ENCODE assay signal across 8 cellular contexts in genomic region chr2:175414872-175415487, GRCh38.
DNase-seq lines count a peak whose midpoint lies in the region; ATAC-seq and TF ChIP-seq lines count a peak whose summit lies in the region.

No MANE protein-coding gene starts in this region.

- H3K9me3 ChIP-seq in iPS DF 6.9 (ENCODE audit: control insufficient read depth, insufficient read depth, low read length) (no peaks in the 10 kb centered on the region), T-helper 17 cell (ENCODE audit: control insufficient read depth, low read length, poor library complexity, severe bottlenecking) (no peaks in the 10 kb centered on the region)
- H3K9me3 ChIP-seq in effector memory CD4-positive, alpha-beta T cell (ENCODE audit: control insufficient read depth, low read length), result no peaks in the 10 kb centered on the region

- H3K27ac Mint-ChIP-seq in T-helper 17 cell, result no peak overlapping the region

- peak; percentile 64 for DNase-seq in D341Med (ENCODE audit: low spot score)
- peak; percentile 81 for DNase-seq in H4 (ENCODE audit: low spot score)
- DNase-seq in NCI-H2227 treated with DMSO at 0.1 percent for 48 hours (lab: John Stamatoyannopoulos, UW), result peak; percentile 71
- peak; percentile 54 for DNase-seq in astrocyte of the cerebellum (ENCODE audit: low read depth)
- DNase-seq in iPS DF 6.9 (ENCODE audit: low read depth, low spot score), result peak; percentile 31
- DNase-seq in superior temporal gyrus (ENCODE audit: extremely low spot score), result peak; percentile 23
- no peak for DNase-seq in T-helper 17 cell
- DNase-seq in effector memory CD4-positive, alpha-beta T cell, result no peak

- no peak overlapping the region for H3K4me3 Mint-ChIP-seq in T-helper 17 cell

- H3K27me3 Mint-ChIP-seq in T-helper 17 cell, result peaks cover 1% of the 10 kb centered on the region

- peak; percentile 76 for TF ChIP-seq CTCF in astrocyte of the cerebellum (IDR thresholded peaks at IDR 0.05; ENCODE audit: low read depth, low read length, missing control alignments)

- H3K4me1 Mint-ChIP-seq in T-helper 17 cell, result peaks cover 3% of the 10 kb centered on the region

- in situ Hi-C loops in astrocyte of the cerebellum (cut with HindIII; ENCODE audit: low sequenced_read_pairs), result no loop called here

- H3K27ac ChIP-seq in iPS DF 6.9 (ENCODE audit: low read length), result no peak overlapping the region
- H3K27ac ChIP-seq in effector memory CD4-positive, alpha-beta T cell (ENCODE audit: insufficient read depth, low read length, poor library complexity, severe bottlenecking), result no peak overlapping the region

- no peaks in the 10 kb centered on the region for H3K4me1 ChIP-seq in iPS DF 6.9 (ENCODE audit: control insufficient read depth, insufficient read depth, low read length)
- H3K4me1 ChIP-seq in effector memory CD4-positive, alpha-beta T cell (ENCODE audit: control insufficient read depth, insufficient read depth, low read length, poor library complexity, severe bottlenecking), result no peaks in the 10 kb centered on the region

- WGBS in iPS DF 6.9 (ENCODE audit: insufficient coverage, insufficient read length), result no CpG with 5 or more reads among the region's 3 CpGs

- ATAC-seq in T-helper 17 cell, result no peak

- H3K27me3 ChIP-seq in iPS DF 6.9 (ENCODE audit: control insufficient read depth, insufficient read depth, low read length), result no peaks in the 10 kb centered on the region
- no peaks in the 10 kb centered on the region for H3K27me3 ChIP-seq in effector memory CD4-positive, alpha-beta T cell (replicated peaks; ENCODE audit: control insufficient read depth, insufficient read depth, low read length, poor library complexity, severe bottlenecking)

- H3K4me3 ChIP-seq in astrocyte of the cerebellum (ENCODE audit: low read depth, low read length) (no peak overlapping the region), iPS DF 6.9 (ENCODE audit: low read length) (no peak overlapping the region)
- H3K4me3 ChIP-seq in effector memory CD4-positive, alpha-beta T cell (ENCODE audit: insufficient read depth, low read depth, low read length, poor library complexity, severe bottlenecking), result no peak overlapping the region

- no peaks in the 10 kb centered on the region for H3K36me3 ChIP-seq in iPS DF 6.9 (ENCODE audit: control insufficient read depth, insufficient read depth, low read length)
- H3K36me3 ChIP-seq in effector memory CD4-positive, alpha-beta T cell (ENCODE audit: control insufficient read depth, insufficient read depth, low read length), result no peaks in the 10 kb centered on the region

- no peaks in the 10 kb centered on the region for H3K36me3 Mint-ChIP-seq in T-helper 17 cell (ENCODE audit: low read depth)

Comparison
In these comparisons a context has a peak if more than half of its experiments do, and no peak if none do; other contexts are left out.
1. DNase-seq: peak in D341Med (single experiment), H4 (single experiment), NCI-H2227 treated with DMSO at 0.1 percent for 48 hours (single experiment), astrocyte of the cerebellum (single experiment), iPS DF 6.9 (single experiment) and superior temporal gyrus (single experiment); none in T-helper 17 cell (0 of 3) and effector memory CD4-positive, alpha-beta T cell (0 of 3).